Comparison of ENCODE assay signal across 1 cellular context in the genomic region with DNA sequence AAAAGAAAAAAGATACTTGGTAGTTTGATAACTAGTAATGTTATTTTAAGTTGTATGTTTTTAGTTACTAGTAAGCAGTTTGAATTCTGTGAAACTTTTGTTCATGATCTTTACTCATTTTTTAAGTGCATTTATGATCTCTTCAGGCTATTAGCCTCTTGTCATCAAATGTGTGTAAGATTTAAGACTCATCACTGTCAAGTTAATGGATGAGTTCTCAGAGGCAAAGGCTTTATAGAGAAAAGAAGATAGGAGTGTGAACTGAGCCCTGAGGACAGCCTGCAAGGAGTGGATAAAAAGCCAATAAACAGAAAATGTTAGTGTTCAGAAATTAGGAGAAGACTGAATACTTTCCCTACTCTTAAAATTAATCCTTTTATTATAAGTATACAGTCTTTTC.
TF ChIP-seq lines count a peak whose summit lies in the region.

No MANE protein-coding gene starts in this region.

TF ChIP-seq in K562, 482 proteins besides CTCF, POLR2A, EP300 and RAD21:
- TF ChIP-seq TEAD1 (CRISPR knock-in tag; IDR thresholded peaks at IDR 0.05) (no peak), DPF2 (IDR thresholded peaks at IDR 0.05) (peak; percentile 71), CBX1 (IDR thresholded peaks at IDR 0.05; ENCODE audit: low read depth) (no peak), FOXK1 (CRISPR knock-in tag; IDR thresholded peaks at IDR 0.05; ENCODE audit: borderline replicate concordance) (no peak), DIDO1 (tag; IDR thresholded peaks at IDR 0.05; ENCODE audit: low read depth) (no peak), SRSF1 (IDR thresholded peaks at IDR 0.05; ENCODE audit: low read depth, low read length) (no peak), TEAD4 (IDR thresholded peaks at IDR 0.05; ENCODE audit: low read length) (peak; percentile 56; the same call in 1 of the 2 replicates), TEAD4 (CRISPR knock-in tag; IDR thresholded peaks at IDR 0.05; ENCODE audit: borderline replicate concordance) (no peak), KDM1A (IDR thresholded peaks at IDR 0.05) (0 out of 4 replicates have a peak, but pooled peaks of 1 of the 2 experiments have one; percentile 15), SMARCA4 (IDR thresholded peaks at IDR 0.05) (peak; percentile 48; the same call in 1 of the 2 replicates), SMARCE1 (IDR thresholded peaks at IDR 0.05) (peak; percentile 49; the same call in 1 of the 2 replicates), ZNF133 (CRISPR knock-in tag; IDR thresholded peaks at IDR 0.05) (no peak), MEIS2 (IDR thresholded peaks at IDR 0.05; ENCODE audit: partially characterized antibody) (peak; percentile 98), CBFA2T3 (IDR thresholded peaks at IDR 0.05) (peak; percentile 72), MTA2 (IDR thresholded peaks at IDR 0.05; ENCODE audit: low read depth) (0 out of 2 replicates have a peak, but pooled peaks have one; percentile 11), TEAD2 (tag; IDR thresholded peaks at IDR 0.05) (no peak), PURB (CRISPR knock-in tag; IDR thresholded peaks at IDR 0.05; ENCODE audit: low read depth) (no peak), ARID1B (IDR thresholded peaks at IDR 0.05) (peak; percentile 74), MAFG (tag; conservative IDR thresholded peaks at IDR 0.05) (no peak), POLR2H (tag; IDR thresholded peaks at IDR 0.05; ENCODE audit: low read depth) (0 out of 2 replicates have a peak, but pooled peaks have one; percentile 19), STAT5A (IDR thresholded peaks at IDR 0.05; ENCODE audit: borderline replicate concordance, low read length) (peak; percentile 45; the same call in 1 of the 2 replicates), CTBP1 (IDR thresholded peaks at IDR 0.05; ENCODE audit: borderline replicate concordance) (no peak), CBFA2T2 (conservative IDR thresholded peaks at IDR 0.05) (0 out of 2 replicates have a peak, but pooled peaks have one; percentile 18), LEF1 (IDR thresholded peaks at IDR 0.05) (peak; percentile 55; the same call in 1 of the 2 replicates), TCF3 (CRISPR knock-in tag; IDR thresholded peaks at IDR 0.05) (peak; percentile 57), ZSCAN32 (CRISPR knock-in tag; IDR thresholded peaks at IDR 0.05) (no peak), TAL1 (IDR thresholded peaks at IDR 0.05) (peak; percentile 47; the same call in 1 of the 2 replicates), KDM4B (IDR thresholded peaks at IDR 0.05; ENCODE audit: borderline replicate concordance in 2 of 2, low read depth in 1 of 2) (no peak), ZNF57 (CRISPR knock-in tag; IDR thresholded peaks at IDR 0.05) (no peak), SPI1 (IDR thresholded peaks at IDR 0.05; ENCODE audit: borderline replicate concordance, low read depth, low read length) (no peak), POLR2AphosphoS5 (IDR thresholded peaks at IDR 0.05; ENCODE audit: control insufficient read depth, insufficient read depth, low read depth, low read length) (0 out of 2 replicates have a peak, but pooled peaks have one; percentile 54), POLR2AphosphoS2 (IDR thresholded peaks at IDR 0.05; ENCODE audit: low read length) (no peak), ZNF143 (CRISPR knock-in tag; IDR thresholded peaks at IDR 0.05) (no peak), PTBP1 (IDR thresholded peaks at IDR 0.05; ENCODE audit: low read depth, low read length) (no peak), NCOR1 (IDR thresholded peaks at IDR 0.05) (peak; percentile 34; the same call in 1 of the 2 replicates), PML (IDR thresholded peaks at IDR 0.05; ENCODE audit: low read length) (no peak)
- TF ChIP-seq, protein P1, sequence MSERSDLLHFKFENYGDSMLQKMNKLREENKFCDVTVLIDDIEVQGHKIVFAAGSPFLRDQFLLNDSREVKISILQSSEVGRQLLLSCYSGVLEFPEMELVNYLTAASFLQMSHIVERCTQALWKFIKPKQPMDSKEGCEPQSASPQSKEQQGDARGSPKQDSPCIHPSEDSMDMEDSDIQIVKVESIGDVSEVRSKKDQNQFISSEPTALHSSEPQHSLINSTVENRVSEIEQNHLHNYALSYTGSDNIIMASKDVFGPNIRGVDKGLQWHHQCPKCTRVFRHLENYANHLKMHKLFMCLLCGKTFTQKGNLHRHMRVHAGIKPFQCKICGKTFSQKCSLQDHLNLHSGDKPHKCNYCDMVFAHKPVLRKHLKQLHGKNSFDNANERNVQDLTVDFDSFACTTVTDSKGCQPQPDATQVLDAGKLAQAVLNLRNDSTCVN (CRISPR knock-in tag; IDR thresholded peaks at IDR 0.05), result no peak
- TF ChIP-seq, protein P2, sequence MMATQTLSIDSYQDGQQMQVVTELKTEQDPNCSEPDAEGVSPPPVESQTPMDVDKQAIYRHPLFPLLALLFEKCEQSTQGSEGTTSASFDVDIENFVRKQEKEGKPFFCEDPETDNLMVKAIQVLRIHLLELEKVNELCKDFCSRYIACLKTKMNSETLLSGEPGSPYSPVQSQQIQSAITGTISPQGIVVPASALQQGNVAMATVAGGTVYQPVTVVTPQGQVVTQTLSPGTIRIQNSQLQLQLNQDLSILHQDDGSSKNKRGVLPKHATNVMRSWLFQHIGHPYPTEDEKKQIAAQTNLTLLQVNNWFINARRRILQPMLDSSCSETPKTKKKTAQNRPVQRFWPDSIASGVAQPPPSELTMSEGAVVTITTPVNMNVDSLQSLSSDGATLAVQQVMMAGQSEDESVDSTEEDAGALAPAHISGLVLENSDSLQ (IDR thresholded peaks at IDR 0.05), result peak; percentile 82
- TF ChIP-seq, protein P3, sequence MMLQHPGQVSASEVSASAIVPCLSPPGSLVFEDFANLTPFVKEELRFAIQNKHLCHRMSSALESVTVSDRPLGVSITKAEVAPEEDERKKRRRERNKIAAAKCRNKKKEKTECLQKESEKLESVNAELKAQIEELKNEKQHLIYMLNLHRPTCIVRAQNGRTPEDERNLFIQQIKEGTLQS (IDR thresholded peaks at IDR 0.05), result no peak
- TF ChIP-seq, protein P3 (CRISPR knock-in tag; conservative IDR thresholded peaks at IDR 0.05), result no peak
- TF ChIP-seq, protein P4, sequence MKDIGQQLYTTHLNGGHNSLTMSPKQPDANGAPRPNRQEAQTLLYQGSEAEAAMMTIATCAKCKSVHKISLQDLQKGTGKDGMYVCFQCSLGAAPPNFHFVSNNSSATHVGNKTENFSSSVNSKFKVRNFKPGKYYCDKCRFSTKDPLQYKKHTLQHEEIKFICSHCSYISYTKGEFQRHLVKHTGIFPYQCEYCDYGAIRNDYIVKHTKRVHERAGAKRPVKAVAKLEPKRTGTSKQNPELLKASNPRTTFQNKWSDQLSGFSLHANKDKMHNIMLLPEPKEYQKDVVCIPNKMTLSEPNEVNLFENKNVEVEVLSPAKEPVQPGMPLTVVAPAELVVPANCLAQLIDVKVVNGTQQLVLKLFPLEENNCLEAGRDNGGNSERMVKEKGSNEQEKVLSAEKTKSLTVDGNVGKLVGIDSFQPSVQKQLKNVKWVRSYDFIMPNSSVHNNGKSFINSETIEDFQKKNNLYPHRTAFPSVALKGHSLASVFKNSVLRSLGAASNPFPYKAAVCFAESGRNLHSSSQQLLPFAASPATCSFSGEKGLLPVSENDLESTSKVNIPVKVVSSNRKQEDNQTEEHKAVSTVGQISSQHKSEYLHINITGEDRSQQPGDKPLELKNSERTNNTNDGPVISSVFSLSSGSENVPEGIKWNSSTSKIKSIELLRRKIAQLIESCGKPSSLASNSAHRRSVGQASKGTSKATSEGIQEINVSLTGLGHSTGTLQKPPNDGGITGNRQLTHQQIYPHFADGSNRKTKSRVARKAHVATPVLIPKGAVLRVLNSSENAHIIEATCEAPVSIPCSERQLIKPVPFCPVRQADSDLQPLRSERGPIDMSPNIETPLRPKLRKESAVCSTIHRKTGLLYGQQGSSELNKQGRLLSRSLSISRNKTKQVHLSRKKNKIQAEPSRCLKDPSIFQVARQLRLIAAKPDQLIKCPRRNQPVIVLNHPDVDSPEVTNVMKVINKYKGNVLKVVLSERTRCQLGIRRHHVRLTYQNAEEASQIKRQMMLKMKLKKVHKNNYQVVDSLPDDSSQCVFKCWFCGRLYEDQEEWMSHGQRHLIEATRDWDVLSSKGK (CRISPR knock-in tag; IDR thresholded peaks at IDR 0.05), result no peak
- TF ChIP-seq, protein P5, sequence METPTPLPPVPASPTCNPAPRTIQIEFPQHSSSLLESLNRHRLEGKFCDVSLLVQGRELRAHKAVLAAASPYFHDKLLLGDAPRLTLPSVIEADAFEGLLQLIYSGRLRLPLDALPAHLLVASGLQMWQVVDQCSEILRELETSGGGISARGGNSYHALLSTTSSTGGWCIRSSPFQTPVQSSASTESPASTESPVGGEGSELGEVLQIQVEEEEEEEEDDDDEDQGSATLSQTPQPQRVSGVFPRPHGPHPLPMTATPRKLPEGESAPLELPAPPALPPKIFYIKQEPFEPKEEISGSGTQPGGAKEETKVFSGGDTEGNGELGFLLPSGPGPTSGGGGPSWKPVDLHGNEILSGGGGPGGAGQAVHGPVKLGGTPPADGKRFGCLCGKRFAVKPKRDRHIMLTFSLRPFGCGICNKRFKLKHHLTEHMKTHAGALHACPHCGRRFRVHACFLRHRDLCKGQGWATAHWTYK (CRISPR knock-in tag; IDR thresholded peaks at IDR 0.05), result no peak
- TF ChIP-seq, protein P6, sequence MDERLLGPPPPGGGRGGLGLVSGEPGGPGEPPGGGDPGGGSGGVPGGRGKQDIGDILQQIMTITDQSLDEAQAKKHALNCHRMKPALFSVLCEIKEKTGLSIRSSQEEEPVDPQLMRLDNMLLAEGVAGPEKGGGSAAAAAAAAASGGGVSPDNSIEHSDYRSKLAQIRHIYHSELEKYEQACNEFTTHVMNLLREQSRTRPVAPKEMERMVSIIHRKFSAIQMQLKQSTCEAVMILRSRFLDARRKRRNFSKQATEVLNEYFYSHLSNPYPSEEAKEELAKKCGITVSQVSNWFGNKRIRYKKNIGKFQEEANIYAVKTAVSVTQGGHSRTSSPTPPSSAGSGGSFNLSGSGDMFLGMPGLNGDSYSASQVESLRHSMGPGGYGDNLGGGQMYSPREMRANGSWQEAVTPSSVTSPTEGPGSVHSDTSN (CRISPR knock-in tag; IDR thresholded peaks at IDR 0.05; ENCODE audit: low read depth), result no peak
- TF ChIP-seq, protein P6 (tag; conservative IDR thresholded peaks at IDR 0.05; ENCODE audit: low read depth), result peak; percentile 97
- TF ChIP-seq, protein P7, sequence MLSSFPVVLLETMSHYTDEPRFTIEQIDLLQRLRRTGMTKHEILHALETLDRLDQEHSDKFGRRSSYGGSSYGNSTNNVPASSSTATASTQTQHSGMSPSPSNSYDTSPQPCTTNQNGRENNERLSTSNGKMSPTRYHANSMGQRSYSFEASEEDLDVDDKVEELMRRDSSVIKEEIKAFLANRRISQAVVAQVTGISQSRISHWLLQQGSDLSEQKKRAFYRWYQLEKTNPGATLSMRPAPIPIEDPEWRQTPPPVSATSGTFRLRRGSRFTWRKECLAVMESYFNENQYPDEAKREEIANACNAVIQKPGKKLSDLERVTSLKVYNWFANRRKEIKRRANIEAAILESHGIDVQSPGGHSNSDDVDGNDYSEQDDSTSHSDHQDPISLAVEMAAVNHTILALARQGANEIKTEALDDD (IDR thresholded peaks at IDR 0.05), result peak; percentile 61; the same call in 1 of the 2 replicates
- TF ChIP-seq, protein P8, sequence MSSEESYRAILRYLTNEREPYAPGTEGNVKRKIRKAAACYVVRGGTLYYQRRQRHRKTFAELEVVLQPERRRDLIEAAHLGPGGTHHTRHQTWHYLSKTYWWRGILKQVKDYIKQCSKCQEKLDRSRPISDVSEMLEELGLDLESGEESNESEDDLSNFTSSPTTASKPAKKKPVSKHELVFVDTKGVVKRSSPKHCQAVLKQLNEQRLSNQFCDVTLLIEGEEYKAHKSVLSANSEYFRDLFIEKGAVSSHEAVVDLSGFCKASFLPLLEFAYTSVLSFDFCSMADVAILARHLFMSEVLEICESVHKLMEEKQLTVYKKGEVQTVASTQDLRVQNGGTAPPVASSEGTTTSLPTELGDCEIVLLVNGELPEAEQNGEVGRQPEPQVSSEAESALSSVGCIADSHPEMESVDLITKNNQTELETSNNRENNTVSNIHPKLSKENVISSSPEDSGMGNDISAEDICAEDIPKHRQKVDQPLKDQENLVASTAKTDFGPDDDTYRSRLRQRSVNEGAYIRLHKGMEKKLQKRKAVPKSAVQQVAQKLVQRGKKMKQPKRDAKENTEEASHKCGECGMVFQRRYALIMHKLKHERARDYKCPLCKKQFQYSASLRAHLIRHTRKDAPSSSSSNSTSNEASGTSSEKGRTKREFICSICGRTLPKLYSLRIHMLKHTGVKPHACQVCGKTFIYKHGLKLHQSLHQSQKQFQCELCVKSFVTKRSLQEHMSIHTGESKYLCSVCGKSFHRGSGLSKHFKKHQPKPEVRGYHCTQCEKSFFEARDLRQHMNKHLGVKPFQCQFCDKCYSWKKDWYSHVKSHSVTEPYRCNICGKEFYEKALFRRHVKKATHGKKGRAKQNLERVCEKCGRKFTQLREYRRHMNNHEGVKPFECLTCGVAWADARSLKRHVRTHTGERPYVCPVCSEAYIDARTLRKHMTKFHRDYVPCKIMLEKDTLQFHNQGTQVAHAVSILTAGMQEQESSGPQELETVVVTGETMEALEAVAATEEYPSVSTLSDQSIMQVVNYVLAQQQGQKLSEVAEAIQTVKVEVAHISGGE (CRISPR knock-in tag; IDR thresholded peaks at IDR 0.05), result no peak
- TF ChIP-seq, protein P9, sequence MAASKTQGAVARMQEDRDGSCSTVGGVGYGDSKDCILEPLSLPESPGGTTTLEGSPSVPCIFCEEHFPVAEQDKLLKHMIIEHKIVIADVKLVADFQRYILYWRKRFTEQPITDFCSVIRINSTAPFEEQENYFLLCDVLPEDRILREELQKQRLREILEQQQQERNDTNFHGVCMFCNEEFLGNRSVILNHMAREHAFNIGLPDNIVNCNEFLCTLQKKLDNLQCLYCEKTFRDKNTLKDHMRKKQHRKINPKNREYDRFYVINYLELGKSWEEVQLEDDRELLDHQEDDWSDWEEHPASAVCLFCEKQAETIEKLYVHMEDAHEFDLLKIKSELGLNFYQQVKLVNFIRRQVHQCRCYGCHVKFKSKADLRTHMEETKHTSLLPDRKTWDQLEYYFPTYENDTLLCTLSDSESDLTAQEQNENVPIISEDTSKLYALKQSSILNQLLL (CRISPR knock-in tag; IDR thresholded peaks at IDR 0.05; ENCODE audit: borderline replicate concordance), result no peak
TF ChIP-seq in K562: peak in this region for 20.
